17 cellular contexts compared by ENCODE assay signal in genomic region chr9:127232833-127233549, GRCh38. TPM values are rescaled to one million over a fixed set of nuclear protein-coding genes. Genes with fewer than 3 reads are reported as not detected.
A peak's percentile ranks its signal among the peaks of the same experiment; 100 is the strongest.
DNase-seq lines count a peak whose midpoint lies in the region; ATAC-seq and TF ChIP-seq lines count a peak whose summit lies in the region.
"Had no signal": no experiment of that assay in that cellular context is flagged by ENCODE, and none has a peak within 500 bp of the region (broad histone marks: within the 10 kb centered on the region; RNA-seq: fewer than 3 reads in every experiment).

No MANE protein-coding gene starts in this region.

- H3K27ac Mint-ChIP-seq in HFFc6: no peak overlapping the region
- H3K27ac Mint-ChIP-seq: CD8-positive, alpha-beta T cell had no signal

- H3K4me1 Mint-ChIP-seq in HFFc6 (ENCODE audit: low read depth): no peaks in the 10 kb centered on the region

- intact Hi-C loops in sciatic nerve (cut with DNase I): no loop called here
- intact Hi-C loops in thyroid gland (cut with DNase I): no loop called here

- DNase-seq in RPMI7951 (ENCODE audit: low read depth): peak; percentile 27
- no peak for DNase-seq in coronary artery (ENCODE audit: low spot score)
- no peak for DNase-seq in sciatic nerve (ENCODE audit: low spot score)
- DNase-seq in HFFc6: no peak
- DNase-seq in effector CD8-positive, alpha-beta T cell (lab: John Stamatoyannopoulos, UW): no peak
- DNase-seq in thyroid gland: no peak
- DNase-seq: CD8-positive, alpha-beta T cell; MG63; NCI-H1092 treated with DMSO at 0.1 percent for 48 hours; NCI-H187; NCI-H226; NCI-H526 treated with DMSO at 0.1 percent for 48 hours had no signal

- H3K27me3 Mint-ChIP-seq in HFFc6 (ENCODE audit: insufficient read depth): peaks cover 12% of the 10 kb centered on the region

- H3K36me3 ChIP-seq in thyroid gland: no peaks in the 10 kb centered on the region
- H3K36me3 ChIP-seq: MG63 had no signal

- TF ChIP-seq POLR2A in thyroid gland (IDR thresholded peaks at IDR 0.05): no peak

- H3K27me3 ChIP-seq in thyroid gland: no peaks in the 10 kb centered on the region
- H3K27me3 ChIP-seq: MG63 had no signal

- ATAC-seq in sciatic nerve: peak; percentile 19
- ATAC-seq in HG03442 (IDR thresholded peaks at IDR 0.05; ENCODE audit: unreplicated experiment): no peak
- ATAC-seq: CD8-positive, alpha-beta T cell; HCT116 had no signal

- no peaks in the 10 kb centered on the region for H3K4me1 ChIP-seq in thyroid gland

- H3K4me3 Mint-ChIP-seq in HFFc6: no peak overlapping the region
- H3K4me3 Mint-ChIP-seq: CD8-positive, alpha-beta T cell had no signal

- TF ChIP-seq CTCF in coronary artery (IDR thresholded peaks at IDR 0.05) (no peak), HFFc6 (IDR thresholded peaks at IDR 0.05) (no peak), thyroid gland (IDR thresholded peaks at IDR 0.05) (no peak)

- no peaks in the 10 kb centered on the region for H3K36me3 Mint-ChIP-seq in HFFc6 (ENCODE audit: low read depth)
- H3K36me3 Mint-ChIP-seq: CD8-positive, alpha-beta T cell had no signal

- H3K9me3 Mint-ChIP-seq in HFFc6: no peaks in the 10 kb centered on the region
- H3K9me3 Mint-ChIP-seq: CD8-positive, alpha-beta T cell had no signal

- H3K27ac ChIP-seq in coronary artery (peak overlapping the region; percentile 56 to 74), thyroid gland (no peak overlapping the region)
- H3K27ac ChIP-seq: GM23248, KMS-11, RWPE1 had no signal

- H3K9me3 ChIP-seq in thyroid gland: no peaks in the 10 kb centered on the region
- H3K9me3 ChIP-seq: MG63 had no signal

- 81 to 92% methylated on average over 4 of the region's 4 CpGs for WGBS in thyroid gland, 2 donors

- no peak overlapping the region for H3K4me3 ChIP-seq in coronary artery
- H3K4me3 ChIP-seq in thyroid gland (replicated peaks in 1 of 3): no peak overlapping the region
- H3K4me3 ChIP-seq: GM23248, MG63 had no signal

RNA-seq across cellular contexts. Expression of gene GARNL3, which starts 31.6 kb away (rescaled TPM):
- total RNA-seq in RPMI7951 (2014; rRNA removed; shearing (Covaris generic)): 2.5 and 3.2 TPM in 2 replicates
- total RNA-seq in sciatic nerve (33.7 TPM), thyroid gland (10 to 100 TPM; 14.6 to 49.1 (median 20.1) TPM)
- under 1 TPM; 0.27 to 0.73 (median 0.57) TPM for total RNA-seq in HFFc6 (2021; fragmentation: NEBNext Ultra II Directional; extraction: Animal tissue kit (Norgen Biotek cat#: 25700))

Comparison
In these comparisons a context has a peak if more than half of its experiments do, and no peak if none do; other contexts are left out.
1. H3K27ac ChIP-seq: peak in coronary artery (2 of 2); none in thyroid gland (0 of 3).